Comparison of ENCODE assay signal across 1 cellular context in genomic region chr6:50610562-50610961, GRCh38.
TF ChIP-seq lines count a peak whose summit lies in the region.

No MANE protein-coding gene starts in this region.

TF ChIP-seq in IMR-90, 13 proteins besides CTCF, POLR2A, EP300 and RAD21 (continued from another document):
- no peak for TF ChIP-seq CEBPB (IDR thresholded peaks at IDR 0.05; ENCODE audit: low read depth, low read length)
- TF ChIP-seq, protein P1, sequence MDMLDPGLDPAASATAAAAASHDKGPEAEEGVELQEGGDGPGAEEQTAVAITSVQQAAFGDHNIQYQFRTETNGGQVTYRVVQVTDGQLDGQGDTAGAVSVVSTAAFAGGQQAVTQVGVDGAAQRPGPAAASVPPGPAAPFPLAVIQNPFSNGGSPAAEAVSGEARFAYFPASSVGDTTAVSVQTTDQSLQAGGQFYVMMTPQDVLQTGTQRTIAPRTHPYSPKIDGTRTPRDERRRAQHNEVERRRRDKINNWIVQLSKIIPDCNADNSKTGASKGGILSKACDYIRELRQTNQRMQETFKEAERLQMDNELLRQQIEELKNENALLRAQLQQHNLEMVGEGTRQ (IDR thresholded peaks at IDR 0.05; ENCODE audit: low read depth, low read length) = no peak
- no peak for TF ChIP-seq CHD1 (IDR thresholded peaks at IDR 0.05; ENCODE audit: low read depth, low read length)
